Comparison of ENCODE assay signal across 8 cellular contexts in genomic region chr5:177382423-177383029, GRCh38. TPM values are rescaled to one million over a fixed set of nuclear protein-coding genes. Genes with fewer than 3 reads are reported as not detected.
DNase-seq lines count a peak whose midpoint lies in the region; ATAC-seq, FAIRE-seq and TF ChIP-seq lines count a peak whose summit lies in the region.

No MANE protein-coding gene starts in this region.

- peak; percentile 43; the same call in 2 of the 3 replicates for TF ChIP-seq CTCF in H9 (conservative IDR thresholded peaks at IDR 0.05)

- no peak overlapping the region for H3K56ac ChIP-seq in H9 (ENCODE audit: insufficient read length, low read depth, low read length)

- H3K79me1 ChIP-seq in H9 (ENCODE audit: insufficient read depth, low read depth, low read length, poor library complexity, severe bottlenecking), result no peaks in the 10 kb centered on the region

- H2BK20ac ChIP-seq in H9 (ENCODE audit: low read depth, low read length, poor library complexity, severe bottlenecking), result no peak overlapping the region

- H4K91ac ChIP-seq in H9 (ENCODE audit: insufficient read length, low read depth, low read length), result no peak overlapping the region

- H3K36me3 Mint-ChIP-seq in H9 (ENCODE audit: insufficient read depth in 1 of 3, low read depth in 3 of 3), result no peaks in the 10 kb centered on the region
- no peaks in the 10 kb centered on the region for H3K36me3 Mint-ChIP-seq in activated naive CD4-positive, alpha-beta T cell treated with anti-CD3 and anti-CD28 coated beads, Interleukin-2, amount 50 U/mL, for 72 hours

- H3K14ac ChIP-seq in H9 (ENCODE audit: insufficient read depth, low read length), result no peak overlapping the region

- no peak overlapping the region for H2BK120ac ChIP-seq in H9 (ENCODE audit: low read depth, low read length, poor library complexity, severe bottlenecking)

- H4K8ac ChIP-seq in H9 (replicated peaks; ENCODE audit: insufficient read length, low read depth, low read length), result no peak overlapping the region

- no peak overlapping the region for H3K18ac ChIP-seq in H9 (ENCODE audit: insufficient read length, low read depth, low read length)

- peaks cover 19 to 21% of the 10 kb centered on the region in 2 experiments for H3K4me1 Mint-ChIP-seq in H9

- no peak overlapping the region for H3K23ac ChIP-seq in H9 (ENCODE audit: insufficient read length, low read depth, low read length)

- H3K9me3 ChIP-seq in BLaER1 (no peaks in the 10 kb centered on the region), H9 (ENCODE audit: control insufficient read depth, low read depth, low read length) (no peaks in the 10 kb centered on the region), small intestine (ENCODE audit: control insufficient read depth, low read depth) (no peaks in the 10 kb centered on the region)

- H3K9ac ChIP-seq in BLaER1, result no peak overlapping the region
- no peak overlapping the region for H3K9ac ChIP-seq in H9 (ENCODE audit: extremely low read depth, insufficient read length, low read length)

- H2AFZ ChIP-seq in H9 (ENCODE audit: low read length), result no peak overlapping the region

- no peaks in the 10 kb centered on the region for H3K79me2 ChIP-seq in H9 (ENCODE audit: insufficient read depth, low read length)

- no peak overlapping the region for H3K4me3 Mint-ChIP-seq in H9

- H4K20me1 ChIP-seq in BLaER1 (no peaks in the 10 kb centered on the region), H9 (ENCODE audit: control insufficient read depth, insufficient read depth, insufficient read length) (no peaks in the 10 kb centered on the region)

- H2BK15ac ChIP-seq in H9 (ENCODE audit: low read depth, low read length), result no peak overlapping the region

- H3K36me3 ChIP-seq in BLaER1, result no peaks in the 10 kb centered on the region
- no peaks in the 10 kb centered on the region for H3K36me3 ChIP-seq in small intestine (ENCODE audit: control insufficient read depth in 2 of 2, insufficient read depth in 2 of 2, low read length in 2 of 2)

- no peaks in the 10 kb centered on the region; a peak in 1 of 5 replicates for H3K9me3 Mint-ChIP-seq in H9
- no peaks in the 10 kb centered on the region for H3K9me3 Mint-ChIP-seq in activated naive CD4-positive, alpha-beta T cell treated with anti-CD3 and anti-CD28 coated beads, Interleukin-2, amount 50 U/mL, for 72 hours

- H3K4me1 ChIP-seq in BLaER1 (peaks cover 63% of the 10 kb centered on the region), H9 (ENCODE audit: insufficient read depth, low read length) (no peaks in the 10 kb centered on the region), small intestine (ENCODE audit: control insufficient read depth in 2 of 2, insufficient read depth in 1 of 2, low read depth in 1 of 2, low read length in 1 of 2) (no peaks in the 10 kb centered on the region)

- no peak overlapping the region for H3K4ac ChIP-seq in H9 (ENCODE audit: low read depth, low read length)

- ATAC-seq in activated naive CD4-positive, alpha-beta T cell treated with anti-CD3 and anti-CD28 coated beads, Interleukin-2, amount 50 U/mL, for 72 hours, result peak; percentile 34 to 51
- ATAC-seq in HG02763 (IDR thresholded peaks at IDR 0.05; ENCODE audit: unreplicated experiment), result no peak

- no peak overlapping the region for H2AK5ac ChIP-seq in H9 (ENCODE audit: insufficient read length, low read length)

- no peak overlapping the region for H3T11ph ChIP-seq in H9 (ENCODE audit: low read length)

- H3K27ac Mint-ChIP-seq in H9, result peak overlapping the region in 1 of 3 experiments; percentile 51; a peak in 1 of 7 replicates
- peak overlapping the region; percentile 55 to 68 for H3K27ac Mint-ChIP-seq in activated naive CD4-positive, alpha-beta T cell treated with anti-CD3 and anti-CD28 coated beads, Interleukin-2, amount 50 U/mL, for 72 hours

- H2BK5ac ChIP-seq in H9 (ENCODE audit: insufficient read length, low read length), result no peak overlapping the region

- no peak overlapping the region for H3K27ac ChIP-seq in BLaER1
- no peak overlapping the region for H3K27ac ChIP-seq in H9 (ENCODE audit: insufficient read length, low read depth, low read length)
- H3K27ac ChIP-seq in small intestine (ENCODE audit: low read depth in 1 of 2, low read length in 1 of 2), result no peak overlapping the region

- no peaks in the 10 kb centered on the region for H3K23me2 ChIP-seq in H9 (ENCODE audit: insufficient read length, low read depth, low read length, poor library complexity, severe bottlenecking)

- WGBS in H9 (ENCODE audit: extremely low coverage, insufficient read length, low lambda C conversion rate), result no CpG with 5 or more reads among the region's 11 CpGs
- WGBS in small intestine, 3 donors, result 25 to 42% (median 33%) methylated on average over 11 of the region's 11 CpGs

- H3K27me3 Mint-ChIP-seq in H9 (ENCODE audit: low read depth), result peaks cover 56% of the 10 kb centered on the region

- H3K27me3 ChIP-seq in BLaER1, result no peaks in the 10 kb centered on the region
- H3K27me3 ChIP-seq in H9 (ENCODE audit: insufficient read depth, low read length), result no peaks in the 10 kb centered on the region
- no peaks in the 10 kb centered on the region for H3K27me3 ChIP-seq in small intestine (ENCODE audit: control insufficient read depth in 2 of 2, insufficient read depth in 2 of 2, low read length in 2 of 2)

- H3K4me2 ChIP-seq in BLaER1 (peak overlapping the region; percentile 46), H9 (ENCODE audit: insufficient read depth, insufficient read length, low read length) (no peak overlapping the region)

- peak; percentile 72 for DNase-seq in H9
- DNase-seq in activated naive CD4-positive, alpha-beta T cell treated with anti-CD3 and anti-CD28 coated beads, Interleukin-2, amount 50 U/mL, for 72 hours (ENCODE audit: low spot score in 2 of 2), result peak in 1 of 2 donors; percentile 41
- peak; percentile 44 for DNase-seq in hepatic stellate cell (ENCODE audit: low spot score)
- DNase-seq in KG1 (lab: John Stamatoyannopoulos, UW), result no peak
- no peak for DNase-seq in small intestine
- DNase-seq in ecto neural progenitor cell (ENCODE audit: low spot score), result no peak

- no peak overlapping the region for H2BK12ac ChIP-seq in H9 (ENCODE audit: insufficient read length, low read depth, low read length)

- no peak for FAIRE-seq in small intestine (lab: Jason Lieb, UNC)

- no peak overlapping the region for H4K5ac ChIP-seq in H9 (ENCODE audit: insufficient read length, low read depth, low read length)

- H3K4me3 ChIP-seq in BLaER1 (no peak overlapping the region), small intestine (ENCODE audit: low read depth in 1 of 2, low read length in 2 of 2) (no peak overlapping the region)

RNA-seq across cellular contexts. Expression of gene SLC34A1, which starts 1.7 kb away (rescaled TPM):
- not detected in 2 replicates for total RNA-seq in H9 (2021)
- total RNA-seq in activated naive CD4-positive, alpha-beta T cell treated with anti-CD3 and anti-CD28 coated beads, Interleukin-2, amount 50 U/mL, for 72 hours, result under 1 TPM; 0.07 to 0.19 TPM
- polyA plus RNA-seq in small intestine, result under 1 TPM in 1 of 3 donors, not detected in 2; 0.01 TPM

RNA-seq across cellular contexts. Expression of gene PFN3, which starts 17.9 kb away (rescaled TPM):
- total RNA-seq in H9 (2021), result not detected in 2 replicates
- total RNA-seq in activated naive CD4-positive, alpha-beta T cell treated with anti-CD3 and anti-CD28 coated beads, Interleukin-2, amount 50 U/mL, for 72 hours, result not detected
- polyA plus RNA-seq in small intestine, result not detected

RNA-seq across cellular contexts. Expression of gene RGS14, which starts 24.8 kb away (rescaled TPM):
- total RNA-seq in H9 (2021), result 12.3 and 16.4 TPM in 2 replicates
- total RNA-seq in activated naive CD4-positive, alpha-beta T cell treated with anti-CD3 and anti-CD28 coated beads, Interleukin-2, amount 50 U/mL, for 72 hours, result 10 to 100 TPM; 22.0 to 77.6 TPM
- polyA plus RNA-seq in small intestine, result 10 to 100 TPM; 12.8 to 22.7 (median 18.6) TPM

RNA-seq across cellular contexts. Expression of gene F12, which starts 26.8 kb away (rescaled TPM):
- 2.3 and 3.5 TPM in 2 replicates for total RNA-seq in H9 (2021)
- 1 to 10 TPM; 2.2 to 9.8 TPM for total RNA-seq in activated naive CD4-positive, alpha-beta T cell treated with anti-CD3 and anti-CD28 coated beads, Interleukin-2, amount 50 U/mL, for 72 hours
- 10 to 100 TPM; 17.0 to 22.4 (median 20.3) TPM for polyA plus RNA-seq in small intestine

RNA-seq across cellular contexts. Expression of gene LMAN2, which starts 31.1 kb away (rescaled TPM):
- 105 and 106 TPM in 2 replicates for total RNA-seq in H9 (2021)
- total RNA-seq in activated naive CD4-positive, alpha-beta T cell treated with anti-CD3 and anti-CD28 coated beads, Interleukin-2, amount 50 U/mL, for 72 hours, result 100 to 1,000 TPM in 1 of 2 donors, 10 to 100 TPM in 1; 96.7 to 108 TPM
- polyA plus RNA-seq in small intestine, result 100 to 1,000 TPM in 1 of 3 donors, 10 to 100 TPM in 2; 73.6 to 304 (median 91.9) TPM

Comparison
In these comparisons a context has a peak if more than half of its experiments do, and no peak if none do; other contexts are left out.
1. DNase-seq: peak in H9 (single experiment) and hepatic stellate cell (single experiment); none in KG1 (single experiment), small intestine (single experiment) and ecto neural progenitor cell (single experiment).